Comparison of ENCODE assay signal across 8 cellular contexts in the genomic region with DNA sequence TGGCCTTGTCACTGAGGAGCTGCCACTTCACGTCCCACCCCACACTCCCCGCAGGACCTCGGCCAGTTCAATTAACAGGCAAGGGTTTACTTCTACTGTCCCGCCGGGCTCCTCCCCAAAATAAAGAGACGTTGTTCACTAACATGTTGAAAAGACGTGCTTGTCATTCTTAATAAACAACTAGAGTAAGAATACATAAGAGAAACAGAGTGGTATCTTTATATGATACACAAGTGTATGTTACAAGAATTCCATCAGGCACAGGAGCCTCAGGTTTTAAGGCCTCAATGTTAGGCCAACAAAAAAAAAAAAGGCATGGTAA. TPM values are rescaled to one million over a fixed set of nuclear protein-coding genes. Genes with fewer than 3 reads are reported as not detected.
DNase-seq lines count a peak whose midpoint lies in the region; ATAC-seq and TF ChIP-seq lines count a peak whose summit lies in the region.

No MANE protein-coding gene starts in this region.

- no peak for ATAC-seq in GM18520 (IDR thresholded peaks at IDR 0.05; ENCODE audit: unreplicated experiment)
- no peak for ATAC-seq in GM18873 (IDR thresholded peaks at IDR 0.05; ENCODE audit: low FRiP score, unreplicated experiment)

- H2AK5ac ChIP-seq in trophoblast cell (ENCODE audit: low read length): no peak overlapping the region

- H3K9me2 ChIP-seq in DOHH2 (replicated peaks; ENCODE audit: control insufficient read depth, low read length): no peaks in the 10 kb centered on the region

- H2BK12ac ChIP-seq in trophoblast cell (ENCODE audit: low read length): no peak overlapping the region

- H4K12ac ChIP-seq in trophoblast cell (ENCODE audit: low read depth, low read length): no peak overlapping the region

- peaks cover 3% of the 10 kb centered on the region for H3K79me1 ChIP-seq in trophoblast cell (ENCODE audit: low read length)

- peaks cover 4% of the 10 kb centered on the region; the same call in 1 of the 2 replicates for H4K20me1 ChIP-seq in DOHH2 (ENCODE audit: control insufficient read depth, insufficient read depth, low read depth, low read length)

- H3K9ac ChIP-seq in trophoblast cell (ENCODE audit: low read length): no peak overlapping the region

- no peak overlapping the region for H2BK5ac ChIP-seq in trophoblast cell (ENCODE audit: low read depth, low read length, poor library complexity)

- no peak overlapping the region for H2BK120ac ChIP-seq in trophoblast cell (ENCODE audit: insufficient read depth, low read length, poor library complexity)

- H3K27ac ChIP-seq in DOHH2 (ENCODE audit: low read depth, low read length) (peak overlapping the region; percentile 21), SJSA1 (no peak overlapping the region), trophoblast cell (ENCODE audit: low read depth, low read length) (no peak overlapping the region)

- peak; percentile 66 for TF ChIP-seq POLR2A in erythroblast (IDR thresholded peaks at IDR 0.05; ENCODE audit: low read length)

- H3K9me3 ChIP-seq in DOHH2 (ENCODE audit: control insufficient read depth, insufficient read depth, low read length) (no peaks in the 10 kb centered on the region), SJSA1 (replicated peaks) (no peaks in the 10 kb centered on the region), trophoblast cell (ENCODE audit: insufficient read depth, low read depth, low read length) (peaks cover 3% of the 10 kb centered on the region)

- H3K79me2 ChIP-seq in DOHH2 (ENCODE audit: control insufficient read depth, low read length) (peaks cover 47% of the 10 kb centered on the region), trophoblast cell (ENCODE audit: control insufficient read depth, insufficient read depth, low read length, poor library complexity) (peaks cover 7% of the 10 kb centered on the region)

- no peak overlapping the region for H3K14ac ChIP-seq in trophoblast cell (ENCODE audit: low read length)

- H3K4me3 ChIP-seq in DOHH2 (ENCODE audit: low read length) (peak overlapping the region; percentile 91), SJSA1 (peak overlapping the region; percentile 48), trophoblast cell (ENCODE audit: low read depth, low read length) (no peak overlapping the region)

- no peak overlapping the region for H3K4ac ChIP-seq in trophoblast cell (ENCODE audit: low read depth, low read length)

- H3K23ac ChIP-seq in trophoblast cell (ENCODE audit: low read length): no peak overlapping the region

- no peak overlapping the region for H3K18ac ChIP-seq in trophoblast cell (ENCODE audit: low read length)

- no peak for DNase-seq in SJSA1 (ENCODE audit: low read depth in 1 of 2, low spot score in 2 of 2)
- no peak for DNase-seq in erythroblast (lab: John Stamatoyannopoulos, UW)
- no peak for DNase-seq in trophoblast cell
- no peak for DNase-seq in HCEC 1CT
- no peak for DNase-seq in NCI-H524 (lab: John Stamatoyannopoulos, UW)

- no peak for TF ChIP-seq CTCF in DOHH2 (IDR thresholded peaks at IDR 0.05; ENCODE audit: low read depth, low read length, poor library complexity, severe bottlenecking)

- H3K4me1 ChIP-seq in DOHH2 (ENCODE audit: control insufficient read depth, low read length): peaks cover 46% of the 10 kb centered on the region
- H3K4me1 ChIP-seq in SJSA1 (replicated peaks): peaks cover 21% of the 10 kb centered on the region
- peaks cover 9% of the 10 kb centered on the region in 2 experiments for H3K4me1 ChIP-seq in trophoblast cell (ENCODE audit: control insufficient read depth in 1 of 2, insufficient read depth in 2 of 2, low read length in 2 of 2)

- H3K27me3 ChIP-seq in DOHH2 (ENCODE audit: control insufficient read depth, low read length): no peaks in the 10 kb centered on the region
- H3K27me3 ChIP-seq in SJSA1 (replicated peaks): no peaks in the 10 kb centered on the region
- H3K27me3 ChIP-seq in trophoblast cell (ENCODE audit: insufficient read depth, low read length): no peaks in the 10 kb centered on the region

- H3K4me2 ChIP-seq in DOHH2 (ENCODE audit: low read length): peak overlapping the region; percentile 94
- H3K4me2 ChIP-seq in trophoblast cell (ENCODE audit: low read length): peak overlapping the region; percentile 47

- H4K8ac ChIP-seq in trophoblast cell (ENCODE audit: low read depth, low read length): no peak overlapping the region

- peaks cover 93% of the 10 kb centered on the region for H3K36me3 ChIP-seq in DOHH2 (ENCODE audit: control insufficient read depth, low read length)
- peaks cover 87% of the 10 kb centered on the region for H3K36me3 ChIP-seq in SJSA1
- H3K36me3 ChIP-seq in trophoblast cell (ENCODE audit: control insufficient read depth in 1 of 2, insufficient read depth in 2 of 2, low read length in 2 of 2): peaks cover 54 to 75% of the 10 kb centered on the region in 2 experiments

- H3F3A ChIP-seq in DOHH2 (ENCODE audit: control insufficient read depth, insufficient read depth): peaks cover 39% of the 10 kb centered on the region

- H2AFZ ChIP-seq in trophoblast cell (ENCODE audit: insufficient read depth, low read length, poor library complexity): no peak overlapping the region

- WGBS in trophoblast cell (ENCODE audit: extremely low coverage, insufficient coverage, insufficient read length): no CpG with 5 or more reads among the region's 7 CpGs

- H4K91ac ChIP-seq in trophoblast cell (ENCODE audit: low read depth, low read length): no peak overlapping the region

RNA-seq across cellular contexts. Expression of gene IMPDH2, which starts 0.3 kb away (rescaled TPM):
- 105 and 128 TPM in 2 replicates for total RNA-seq in SJSA1 (2014; rRNA removed; shearing (Covaris generic))
- polyA plus RNA-seq in trophoblast cell (2013): 226 and 229 TPM in 2 replicates

RNA-seq across cellular contexts. Expression of gene NDUFAF3, which starts 7.6 kb away (rescaled TPM):
- total RNA-seq in SJSA1 (2014; rRNA removed; shearing (Covaris generic)): 54.3 and 109 TPM in 2 replicates
- 59.8 and 65.4 TPM in 2 replicates for polyA plus RNA-seq in trophoblast cell (2013)

RNA-seq across cellular contexts. Expression of gene DALRD3, which starts 11.1 kb away (rescaled TPM):
- 22.6 and 27.2 TPM in 2 replicates for total RNA-seq in SJSA1 (2014; rRNA removed; shearing (Covaris generic))
- 26.4 and 27.5 TPM in 2 replicates for polyA plus RNA-seq in trophoblast cell (2013)

RNA-seq across cellular contexts. Expression of gene WDR6, which starts 22.3 kb away (rescaled TPM):
- total RNA-seq in SJSA1 (2014; rRNA removed; shearing (Covaris generic)): 35.5 and 36.8 TPM in 2 replicates
- polyA plus RNA-seq in trophoblast cell (2013): 72.0 and 72.8 TPM in 2 replicates

RNA-seq across cellular contexts. Expression of gene P4HTM, which starts 39.5 kb away (rescaled TPM):
- 25.5 and 34.4 TPM in 2 replicates for total RNA-seq in SJSA1 (2014; rRNA removed; shearing (Covaris generic))
- 7.1 and 7.2 TPM in 2 replicates for polyA plus RNA-seq in trophoblast cell (2013)
